Comparison of ENCODE assay signal across 30 cellular contexts in genomic region chr12:111029305-111029704, GRCh38. TPM values are rescaled to one million over a fixed set of nuclear protein-coding genes. Genes with fewer than 3 reads are reported as not detected.
A peak's percentile ranks its signal among the peaks of the same experiment; 100 is the strongest.
DNase-seq lines count a peak whose midpoint lies in the region; ATAC-seq, FAIRE-seq and TF ChIP-seq lines count a peak whose summit lies in the region.
"Had no signal": no experiment of that assay in that cellular context is flagged by ENCODE, and none has a peak within 500 bp of the region (broad histone marks: within the 10 kb centered on the region; RNA-seq: fewer than 3 reads in every experiment).

No MANE protein-coding gene starts in this region.

- no peak overlapping the region for H3K23ac ChIP-seq in H1 (ENCODE audit: insufficient read length)

- no peak overlapping the region for H2AFZ ChIP-seq in H1 (ENCODE audit: low read length)

- no peak for TF ChIP-seq CTCF in A549 (IDR thresholded peaks at IDR 0.05)
- TF ChIP-seq CTCF in WTC11 (IDR thresholded peaks at IDR 0.05), result no peak
- no peak for TF ChIP-seq CTCF in H1 (IDR thresholded peaks at IDR 0.05; ENCODE audit: control extremely low read depth in 1 of 3, insufficient read depth in 1 of 3, low read depth in 1 of 3, low read length in 3 of 3)
- no peak for TF ChIP-seq CTCF in esophagus muscularis mucosa (IDR thresholded peaks at IDR 0.05)

- H2BK120ac ChIP-seq in H1 (replicated peaks; ENCODE audit: low read depth, low read length), result no peak overlapping the region

- POLR2A ChIA-PET in A549 (lab: Yijun Ruan, JAX) (no interaction called here), WTC11 (lab: Charles Lee) (no interaction called here), H1 (lab: Charles Lee; ENCODE audit: partially characterized antibody) (interaction anchor here (1.1 to 1.5 kb wide), 2 partner anchors 9 to 107 kb away, joined by 3 to 5 read pairs; no protein-coding TSS in a partner anchor)

- no peak overlapping the region; the same call in 1 of the 2 replicates for H2BK15ac ChIP-seq in H1 (ENCODE audit: low read length)

- H3K9ac ChIP-seq in H1 (replicated peaks in 1 of 4; ENCODE audit: extremely low read depth in 1 of 4, low read depth in 3 of 4, low read length in 3 of 4), result no peak overlapping the region
- H3K9ac ChIP-seq: BLaER1 had no signal

- TF ChIP-seq POLR2A in A549 (IDR thresholded peaks at IDR 0.05; ENCODE audit: low read length) (no peak), H1 (IDR thresholded peaks at IDR 0.05; ENCODE audit: control extremely low read depth in 1 of 2, low read depth in 2 of 2, low read length in 2 of 2) (no peak), esophagus muscularis mucosa (IDR thresholded peaks at IDR 0.05; ENCODE audit: low read depth) (no peak)

- no peaks in the 10 kb centered on the region for H4K20me1 ChIP-seq in H1 (replicated peaks in 1 of 2; ENCODE audit: control insufficient read depth in 1 of 2, insufficient read depth in 2 of 2, low read length in 2 of 2)

- no peaks in the 10 kb centered on the region for H3K36me3 Mint-ChIP-seq in WTC11
- H3K36me3 Mint-ChIP-seq: CD4-positive, alpha-beta memory T cell; CD4-positive, CD25-positive, alpha-beta regulatory T cell; CD8-positive, alpha-beta memory T cell had no signal

- H3K18ac ChIP-seq in H1 (ENCODE audit: extremely low read depth, low read length), result no peak overlapping the region

- no peak overlapping the region for H2BK20ac ChIP-seq in H1 (ENCODE audit: low read length)

- H3K27ac ChIP-seq in A549, result no peak overlapping the region
- no peak overlapping the region for H3K27ac ChIP-seq in H1 (ENCODE audit: low read depth, low read length)
- H3K27ac ChIP-seq in esophagus muscularis mucosa (replicated peaks in 1 of 4), result no peak overlapping the region
- H3K27ac ChIP-seq: 22Rv1, BLaER1 had no signal

- intact Hi-C loops in esophagus muscularis mucosa (cut with DNase I), result loop anchor here (5.0 kb wide), 1 partner anchor 283 kb away; no protein-coding TSS in a partner anchor

- no peak for TF ChIP-seq EP300 in A549 (IDR thresholded peaks at IDR 0.05)
- no peak for TF ChIP-seq EP300 in H1 (IDR thresholded peaks at IDR 0.05; ENCODE audit: borderline replicate concordance in 1 of 2, low read depth in 2 of 2, low read length in 2 of 2)
- TF ChIP-seq EP300 in esophagus muscularis mucosa (IDR thresholded peaks at IDR 0.05), result no peak

- peaks cover 9% of the 10 kb centered on the region for H3K4me1 ChIP-seq in A549
- H3K4me1 ChIP-seq in H1 (replicated peaks in 1 of 4; ENCODE audit: control insufficient read depth in 3 of 4, insufficient read depth in 4 of 4, low read length in 3 of 4), result peaks cover 0 to 16% (median 6%) of the 10 kb centered on the region in 4 experiments; a peak in 5 of 7 replicates
- peaks cover 6 to 13% (median 12%) of the 10 kb centered on the region in 4 donors for H3K4me1 ChIP-seq in esophagus muscularis mucosa
- H3K4me1 ChIP-seq: BE2C had no signal

- H4K91ac ChIP-seq in H1 (replicated peaks; ENCODE audit: insufficient read length, low read length), result no peak overlapping the region

- H3K79me1 ChIP-seq in H1 (ENCODE audit: low read depth, low read length), result no peaks in the 10 kb centered on the region

- DNase-seq in activated effector memory CD4-positive, alpha-beta T cell treated with anti-CD3 and anti-CD28 coated beads, Interleukin-2, amount 50 U/mL, for 16 hours, result peak; percentile 27
- no peak for DNase-seq in activated effector memory CD4-positive, alpha-beta T cell treated with Interleukin-2 at 50 U/mL for 16 hours
- DNase-seq in A549 (ENCODE audit: low read depth in 1 of 2, low spot score in 1 of 2), result no peak
- DNase-seq in WTC11 (ENCODE audit: low spot score), result no peak
- no peak for DNase-seq in H1 (ENCODE audit: low read depth in 1 of 2, low spot score in 2 of 2)
- no peak for DNase-seq in esophagus muscularis mucosa (ENCODE audit: extremely low spot score)
- DNase-seq in glomerular visceral epithelial cell (ENCODE audit: extremely low spot score), result no peak
- DNase-seq in stimulated activated naive CD8-positive, alpha-beta T cell treated with anti-CD3 and anti-CD28 coated beads, Interleukin-15, Interleukin-2, amounts not matched to agents 100 U/mL and 50 U/mL, for 24 hours, result no peak
- DNase-seq: ACHN; BE2C; C1 segment of cervical spinal cord; CD4-positive, alpha-beta memory T cell; CD4-positive, CD25-positive, alpha-beta regulatory T cell; CD8-positive, alpha-beta memory T cell; COR-L47; DMS 273 treated with DMSO at 0.1 percent for 48 hours; DMS153; DMS53; DMS79; DND-41; EL; GDM1 had no signal

- CTCF ChIA-PET in A549 (lab: Yijun Ruan, JAX) (interaction anchor here (0.7 to 13.1 kb wide), 6 partner anchors 135 to 270 kb away, joined by 3 to 124 read pairs (median 4); no protein-coding TSS in a partner anchor), WTC11 (lab: Charles Lee) (interaction anchor here (1.1 to 1.6 kb wide), 2 partner anchors 23 to 270 kb away, joined by 4 to 6 read pairs; no protein-coding TSS in a partner anchor), H1 (lab: Charles Lee; ENCODE audit: partially characterized antibody) (interaction anchor here (0.5 to 2.6 kb wide), 10 partner anchors 8 to 1084 kb away, joined by 3 to 9 read pairs (median 3); no protein-coding TSS in a partner anchor)

- peaks cover 32% of the 10 kb centered on the region for H3K4me1 Mint-ChIP-seq in WTC11

- H3K27ac Mint-ChIP-seq in WTC11, result no peak overlapping the region; the same call in 1 of the 2 replicates
- H3K27ac Mint-ChIP-seq: CD4-positive, alpha-beta memory T cell; CD4-positive, CD25-positive, alpha-beta regulatory T cell; CD8-positive, alpha-beta memory T cell had no signal

- no peaks in the 10 kb centered on the region; the same call in 1 of the 2 replicates for H3K23me2 ChIP-seq in H1 (ENCODE audit: low read depth, low read length)

- no peak overlapping the region for H2BK5ac ChIP-seq in H1 (ENCODE audit: low read depth, low read length)

- H2BK12ac ChIP-seq in H1 (ENCODE audit: low read depth, low read length), result no peak overlapping the region; the same call in 1 of the 2 replicates

- H3K36me3 ChIP-seq in H1 (ENCODE audit: control insufficient read depth in 2 of 4, insufficient read depth in 4 of 4, low read length in 3 of 4) (no peaks in the 10 kb centered on the region), esophagus muscularis mucosa (no peaks in the 10 kb centered on the region)
- H3K36me3 ChIP-seq: BE2C, BLaER1 had no signal

- H4K8ac ChIP-seq in H1 (ENCODE audit: extremely low read depth, insufficient read depth, low read length), result no peak overlapping the region

- no peaks in the 10 kb centered on the region for H3K9me3 ChIP-seq in A549
- no peaks in the 10 kb centered on the region for H3K9me3 ChIP-seq in H1 (ENCODE audit: insufficient read depth in 2 of 2, low read depth in 1 of 2, low read length in 1 of 2)
- no peaks in the 10 kb centered on the region for H3K9me3 ChIP-seq in esophagus muscularis mucosa
- H3K9me3 ChIP-seq: BE2C, BLaER1 had no signal

- no peak for TF ChIP-seq RAD21 in A549 (conservative IDR thresholded peaks at IDR 0.05 in 1 of 2, IDR thresholded peaks at IDR 0.05 in 1 of 2)
- TF ChIP-seq RAD21 in H1 (IDR thresholded peaks at IDR 0.05 in 1 of 2, conservative IDR thresholded peaks at IDR 0.05 in 1 of 2; ENCODE audit: low read depth in 2 of 2, low read length in 2 of 2), result no peak

- H3K79me2 ChIP-seq in H1 (ENCODE audit: control insufficient read depth in 1 of 2, insufficient read depth in 2 of 2, low read length in 2 of 2), result no peaks in the 10 kb centered on the region

- H3K4me3 ChIP-seq in A549 (no peak overlapping the region), H1 (ENCODE audit: extremely low read depth in 1 of 4, insufficient read depth in 2 of 4, low read depth in 3 of 4, low read length in 4 of 4) (no peak overlapping the region), esophagus muscularis mucosa (no peak overlapping the region)
- H3K4me3 ChIP-seq: BLaER1, GM12878 had no signal

- peaks cover 38% of the 10 kb centered on the region for H3K27me3 Mint-ChIP-seq in WTC11 (ENCODE audit: low read depth)

- H3K4ac ChIP-seq in H1 (replicated peaks; ENCODE audit: insufficient read length, low read depth, low read length), result no peak overlapping the region

- 0 out of 2 replicates have a peak overlapping the region, but pooled peaks have one; percentile 28 for H2AK5ac ChIP-seq in H1 (ENCODE audit: low read depth, low read length)

- no peak overlapping the region for H4K5ac ChIP-seq in H1 (ENCODE audit: insufficient read length, low read depth, low read length)

- no peaks in the 10 kb centered on the region; a peak in 3 of 7 replicates for H3K27me3 ChIP-seq in H1 (replicated peaks in 1 of 4; ENCODE audit: control insufficient read depth in 3 of 4, extremely low read depth in 1 of 4, insufficient read depth in 3 of 4, low read length in 3 of 4)
- peaks cover 0 to 95% (median 13%) of the 10 kb centered on the region in 4 donors for H3K27me3 ChIP-seq in esophagus muscularis mucosa

- no peak for ATAC-seq in A549
- ATAC-seq in WTC11, result no peak
- ATAC-seq in stimulated activated naive CD8-positive, alpha-beta T cell treated with anti-CD3 and anti-CD28 coated beads, Interleukin-15, Interleukin-2, amounts not matched to agents 100 U/mL and 50 U/mL, for 24 hours, result no peak
- ATAC-seq: GM12878 had no signal

- FAIRE-seq in A549 (lab: Jason Lieb, UNC) (no peak), H1 (lab: Jason Lieb, UNC) (no peak)
- FAIRE-seq: GM12878, GM12892, GM18507 had no signal

- H3K4me2 ChIP-seq in A549, result no peak overlapping the region
- no peak overlapping the region for H3K4me2 ChIP-seq in H1 (ENCODE audit: insufficient read depth in 1 of 2, low read depth in 2 of 2, low read length in 2 of 2)
- H3K4me2 ChIP-seq: BLaER1 had no signal

- no peaks in the 10 kb centered on the region for H3K9me3 Mint-ChIP-seq in WTC11
- H3K9me3 Mint-ChIP-seq: CD4-positive, alpha-beta memory T cell; CD4-positive, CD25-positive, alpha-beta regulatory T cell; CD8-positive, alpha-beta memory T cell had no signal

- WGBS in A549 (ENCODE audit: missing lambda C conversion rate), result 87% methylated on average over 4 of the region's 4 CpGs
- 91% methylated on average over 4 of the region's 4 CpGs; no CpG with 5 or more reads in 1 of the 2 experiments for WGBS in H1 (ENCODE audit: extremely low coverage in 1 of 2, insufficient coverage in 1 of 2, insufficient read length in 1 of 2, insufficient replicate concordance in 2 of 2, low coverage in 1 of 2, low lambda C conversion rate in 2 of 2, missing lambda C conversion rate in 1 of 2), 2 experiments
- WGBS in esophagus muscularis mucosa, result 93% methylated on average over 4 of the region's 4 CpGs

- no peak overlapping the region for H3K56ac ChIP-seq in H1 (replicated peaks; ENCODE audit: insufficient read length, low read depth, low read length)

- no peak overlapping the region for H3K4me3 Mint-ChIP-seq in WTC11
- H3K4me3 Mint-ChIP-seq: CD4-positive, alpha-beta memory T cell; CD4-positive, CD25-positive, alpha-beta regulatory T cell; CD8-positive, alpha-beta memory T cell had no signal

- no peak overlapping the region for H3K14ac ChIP-seq in H1 (ENCODE audit: insufficient read length)

RNA-seq across cellular contexts. Expression of gene CUX2, which starts 4.7 kb away (rescaled TPM):
- polyA plus RNA-seq in A549 (2011; rRNA removed), result 0.04 and 0.06 TPM in 2 replicates
- 0.03 and 0.04 TPM in 2 replicates for polyA plus RNA-seq in A549 (2012; cell fraction: cytosol; rRNA removed)
- polyA plus RNA-seq in A549 (2012; cell fraction: nucleus; rRNA removed), result 0.02 and 0.05 TPM in 2 replicates
- 0.04 to 0.07 TPM (median 0.04 TPM) in 3 replicates for polyA plus RNA-seq in A549 (2017; fragmentation: RNase III; extraction: RNeasy Plus Mini Kit Qiagen cat#74134 plus additional on column Dnase treatment)
- 0.04 and 0.10 TPM in 2 replicates for polyA minus RNA-seq in A549 (2011; rRNA and poly(A)+ RNA removed)
- total RNA-seq in WTC11 (2021), result 5.9 to 6.9 TPM (median 6.3 TPM) in 3 replicates
- 4.8 and 6.5 TPM in 2 replicates for total RNA-seq in H1 (2021; fragmentation: NEBNext Ultra II Directional; extraction: Animal tissue kit (Norgen Biotek cat#: 25700))
- 1.8 and 2.7 TPM in 2 replicates for polyA plus RNA-seq in H1 (2011; rRNA removed)
- polyA plus RNA-seq in H1 (2011; cell fraction: cytosol; rRNA removed), result 2.0 TPM
- 4.0 TPM for polyA plus RNA-seq in H1 (2011; cell fraction: nucleus; rRNA removed)
- 3.9 to 4.3 TPM (median 4.1 TPM) in 4 replicates for polyA plus RNA-seq in H1 (2012, experiment 1 of 2)
- polyA plus RNA-seq in H1 (2012, experiment 2 of 2), result 1.4 TPM
- 2.7 TPM for polyA plus RNA-seq in H1 (2013, experiment 1 of 2)
- 2.2 TPM for polyA plus RNA-seq in H1 (2013, experiment 2 of 2)
- 2.3 and 2.6 TPM in 2 replicates for polyA minus RNA-seq in H1 (2011; rRNA and poly(A)+ RNA removed)
- 2.6 TPM for polyA minus RNA-seq in H1 (2011; cell fraction: cytosol; rRNA and poly(A)+ RNA removed)
- polyA minus RNA-seq in H1 (2011; cell fraction: nucleus; rRNA and poly(A)+ RNA removed), result 5.4 TPM
- under 1 TPM in 2 of 4 donors, not detected in 2; 0.06 TPM for total RNA-seq in esophagus muscularis mucosa
- total RNA-seq: A172; CD4-positive, alpha-beta memory T cell; CD8-positive, alpha-beta memory T cell had no signal
- polyA plus RNA-seq: AG04450; CD14-positive monocyte; CD4-positive, alpha-beta memory T cell; CD4-positive, CD25-positive, alpha-beta regulatory T cell; CD8-positive, alpha-beta memory T cell had no signal
